Comparison of ENCODE assay signal across 31 cellular contexts in genomic region chr18:54875063-54875462, GRCh38.
"Had no signal": no experiment of that assay in that cellular context is flagged by ENCODE, and none has a peak within 500 bp of the region (broad histone marks: within the 10 kb centered on the region; RNA-seq: fewer than 3 reads in every experiment).

No MANE protein-coding gene starts in this region.

- H3K27me3 ChIP-seq: neural progenitor cell, ovary, spleen, suprapubic skin, testis, tibial artery, transverse colon, upper lobe of left lung had no signal

- H2AFZ ChIP-seq: neural progenitor cell, parathyroid adenoma had no signal

- H3K27ac ChIP-seq: neural progenitor cell, ovary, parathyroid adenoma, psoas muscle, skin epidermis, spleen, suprapubic skin, testis, tibial artery, upper lobe of left lung had no signal

- H3K4me1 ChIP-seq: parathyroid adenoma, psoas muscle, spleen, testis, tibial artery had no signal

- H3K27ac Mint-ChIP-seq: naive thymus-derived CD4-positive, alpha-beta T cell; natural killer cell; nephron; neural progenitor cell; progenitor cell of endocrine pancreas; stimulated activated memory B cell treated with anti-CD40 and anti-IgM and Interleukin-4, amounts not matched to agents 10 μg/mL and 1 μg/mL and 100 μg/mL, for 72 hours; stimulated activated naive CD8-positive, alpha-beta T cell treated with anti-CD3 and anti-CD28 coated beads, Interleukin-15, amount 100 ng/mL, for 72 hours had no signal

- H3K36me3 ChIP-seq: neural progenitor cell, ovary, spleen, suprapubic skin, tibial artery, transverse colon, upper lobe of left lung had no signal

- H3K4me3 ChIP-seq: neural progenitor cell, ovary, psoas muscle, skin epidermis, smooth muscle cell, spleen, suprapubic skin, testis, tibial artery, transverse colon, upper lobe of left lung had no signal

- ATAC-seq: naive thymus-derived CD4-positive, alpha-beta T cell; natural killer cell; psoas muscle; right cardiac atrium; sciatic nerve; stimulated activated memory B cell treated with anti-CD40 and anti-IgM and Interleukin-4, amounts not matched to agents 10 μg/mL and 1 μg/mL and 100 μg/mL, for 72 hours; stimulated activated naive CD8-positive, alpha-beta T cell treated with anti-CD3 and anti-CD28 coated beads, Interleukin-15, amount 100 ng/mL, for 72 hours; stimulated activated naive CD8-positive, alpha-beta T cell treated with anti-CD3 and anti-CD28 coated beads, Interleukin-15, Interleukin-2, amounts not matched to agents 100 U/mL and 50 U/mL, for 24 hours had no signal

- H3K4me3 Mint-ChIP-seq: naive thymus-derived CD4-positive, alpha-beta T cell; natural killer cell; nephron; neural progenitor cell; stimulated activated memory B cell treated with anti-CD40 and anti-IgM and Interleukin-4, amounts not matched to agents 10 μg/mL and 1 μg/mL and 100 μg/mL, for 72 hours; stimulated activated naive CD8-positive, alpha-beta T cell treated with anti-CD3 and anti-CD28 coated beads, Interleukin-15, amount 100 ng/mL, for 72 hours had no signal

- H3K4me2 ChIP-seq: neural progenitor cell, smooth muscle cell had no signal

- H3K27me3 Mint-ChIP-seq: stimulated activated memory B cell treated with anti-CD40 and anti-IgM and Interleukin-4, amounts not matched to agents 10 μg/mL and 1 μg/mL and 100 μg/mL, for 72 hours; stimulated activated naive CD8-positive, alpha-beta T cell treated with anti-CD3 and anti-CD28 coated beads, Interleukin-15, amount 100 ng/mL, for 72 hours had no signal

- H3K4me1 Mint-ChIP-seq: nephron; stimulated activated naive CD8-positive, alpha-beta T cell treated with anti-CD3 and anti-CD28 coated beads, Interleukin-15, amount 100 ng/mL, for 72 hours had no signal

- H3K36me3 Mint-ChIP-seq: neural progenitor cell; stimulated activated memory B cell treated with anti-CD40 and anti-IgM and Interleukin-4, amounts not matched to agents 10 μg/mL and 1 μg/mL and 100 μg/mL, for 72 hours had no signal

- H3K79me2 ChIP-seq: parathyroid adenoma had no signal

- DNase-seq: naive thymus-derived CD4-positive, alpha-beta T cell; natural killer cell; occipital lobe; ovary; posterior cingulate gyrus; psoas muscle; right cardiac atrium; spleen; stimulated activated CD4-positive, alpha-beta T cell treated with anti-CD3 and anti-CD28 coated beads, Interleukin-12 subunit alpha, Interleukin-12 subunit beta, amount 100 ng/mL, for 4 hours; stimulated activated CD4-positive, alpha-beta T cell treated with anti-CD3 and anti-CD28 coated beads, Interleukin-1b, Interleukin-23, amount 100 ng/mL, for 48 hours; stimulated activated CD4-positive, alpha-beta T cell treated with anti-CD3 and anti-CD28 coated beads, Interleukin-4, amount 100 ng/mL, for 1 hour; stimulated activated CD4-positive, alpha-beta T cell treated with anti-CD3 and anti-CD28 coated beads, Interleukin-4, amount 100 ng/mL, for 4 hours; stimulated activated CD8-positive, alpha-beta memory T cell treated with anti-CD3 and anti-CD28 coated beads, Interleukin-4, amount 100 ng/mL, for 48 hours; stimulated activated naive CD4-positive, alpha-beta T cell; stimulated activated naive CD8-positive, alpha-beta T cell treated with anti-CD3 and anti-CD28 coated beads, Interleukin-15, amount 100 ng/mL, for 72 hours; stimulated activated naive CD8-positive, alpha-beta T cell treated with anti-CD3 and anti-CD28 coated beads, Interleukin-15, Interleukin-2, amounts not matched to agents 100 U/mL and 50 U/mL, for 24 hours; substantia nigra; testis; tibial artery; transverse colon; upper lobe of left lung had no signal

- H3K9ac ChIP-seq: neural progenitor cell, parathyroid adenoma had no signal

- FAIRE-seq: urothelium cell line had no signal

- H3K9me3 ChIP-seq: ovary, psoas muscle, spleen, suprapubic skin, testis, tibial artery, transverse colon, upper lobe of left lung had no signal

- H3K9me3 Mint-ChIP-seq: natural killer cell; nephron; stimulated activated memory B cell treated with anti-CD40 and anti-IgM and Interleukin-4, amounts not matched to agents 10 μg/mL and 1 μg/mL and 100 μg/mL, for 72 hours; stimulated activated naive CD8-positive, alpha-beta T cell treated with anti-CD3 and anti-CD28 coated beads, Interleukin-15, amount 100 ng/mL, for 72 hours had no signal
